In genomic region chr11:33933607-33934006, GRCh38 we compare ENCODE assay signal across 30 cellular contexts. TPM values are rescaled to one million over a fixed set of nuclear protein-coding genes. Genes with fewer than 3 reads are reported as not detected.
DNase-seq lines count a peak whose midpoint lies in the region; ATAC-seq and TF ChIP-seq lines count a peak whose summit lies in the region.
"Had no signal": no experiment of that assay in that cellular context is flagged by ENCODE, and none has a peak within 500 bp of the region (broad histone marks: within the 10 kb centered on the region; RNA-seq: fewer than 3 reads in every experiment).

No MANE protein-coding gene starts in this region.

- H3K36me3 ChIP-seq in BLaER1 treated with 17β-estradiol and CSF1 and Interleukin-3, amounts not matched to agents 10 nM and 100 nM: peaks cover 0 to 7% (median 0%) of the 10 kb centered on the region in 11 experiments; a peak in 3 of 22 replicates
- no peaks in the 10 kb centered on the region for H3K36me3 ChIP-seq in body of pancreas (replicated peaks in 1 of 2; ENCODE audit: insufficient read depth in 1 of 2, low read depth in 2 of 2)
- H3K36me3 ChIP-seq: BE2C, HAP-1, SJCRH30 had no signal

- H3K27me3 ChIP-seq in BLaER1 treated with 17β-estradiol and CSF1 and Interleukin-3, amounts not matched to agents 10 nM and 100 nM: no peaks in the 10 kb centered on the region
- H3K27me3 ChIP-seq in body of pancreas: no peaks in the 10 kb centered on the region
- H3K27me3 ChIP-seq: BE2C, SJCRH30 had no signal

- H3K9me3 Mint-ChIP-seq in progenitor cell of endocrine pancreas (ENCODE audit: low read depth): peaks cover 4% of the 10 kb centered on the region

- peaks cover 48 to 98% (median 92%) of the 10 kb centered on the region in 10 experiments for H3K4me1 ChIP-seq in BLaER1 treated with 17β-estradiol and CSF1 and Interleukin-3, amounts not matched to agents 10 nM and 100 nM
- H3K4me1 ChIP-seq in body of pancreas: peaks cover 3% of the 10 kb centered on the region
- H3K4me1 ChIP-seq: BE2C, HAP-1, SJCRH30 had no signal

- peak overlapping the region in 4 of 11 experiments; percentile 13 to 93 (median 80); a peak in 6 of 22 replicates for H3K9ac ChIP-seq in BLaER1 treated with 17β-estradiol and CSF1 and Interleukin-3, amounts not matched to agents 10 nM and 100 nM
- H3K9ac ChIP-seq: KMS-11 had no signal

- peak in 1 of 4 donors; percentile 22 for DNase-seq in body of pancreas
- peak; percentile 31 for DNase-seq in kidney tubule cell (ENCODE audit: low spot score)
- no peak for DNase-seq in progenitor cell of endocrine pancreas (ENCODE audit: low spot score, unreplicated experiment)
- DNase-seq in islet precursor cell: no peak
- no peak for DNase-seq in NCI-H1694 (lab: John Stamatoyannopoulos, UW)
- no peak for DNase-seq in NK-92 (lab: John Stamatoyannopoulos, UW; ENCODE audit: unreplicated experiment)
- DNase-seq: 8988T; ACHN; BE2C; Calu3; DMS53; HFFc6; IMR-90; MV-4-11; NCI-H1105; NCI-H1436 treated with DMSO at 0.1 percent for 48 hours; NCI-H2029; NCI-H446; NCI-H524 treated with DMSO at 0.1 percent for 48 hours; NCI-H774; NK-92 treated with Interleukin-12 subunit alpha and Interleukin-12 subunit beta, amount 100 ng/mL, for 24 hours; PC-9; SJCRH30 had no signal

- peak overlapping the region in 9 of 11 experiments; percentile 95 to 99 (median 99); a peak in 17 of 22 replicates for H3K27ac ChIP-seq in BLaER1 treated with 17β-estradiol and CSF1 and Interleukin-3, amounts not matched to agents 10 nM and 100 nM
- H3K27ac ChIP-seq in body of pancreas: no peak overlapping the region
- H3K27ac ChIP-seq: KMS-11, PC-9, SJCRH30 had no signal

- H3K4me3 ChIP-seq in BLaER1 treated with 17β-estradiol and CSF1 and Interleukin-3, amounts not matched to agents 10 nM and 100 nM: no peak overlapping the region; a peak in 1 of 20 replicates
- H3K4me3 ChIP-seq in body of pancreas: no peak overlapping the region
- H3K4me3 ChIP-seq: GM12878, GM23338, HAP-1, PC-9, SJCRH30 had no signal

- peaks cover 20% of the 10 kb centered on the region for H3K4me1 Mint-ChIP-seq in progenitor cell of endocrine pancreas (ENCODE audit: low read depth)

- TF ChIP-seq POLR2A in body of pancreas (IDR thresholded peaks at IDR 0.05): no peak

- peaks cover 2% of the 10 kb centered on the region for H3K27me3 Mint-ChIP-seq in progenitor cell of endocrine pancreas

- H3K9me3 ChIP-seq in BLaER1 treated with 17β-estradiol and CSF1 and Interleukin-3, amounts not matched to agents 10 nM and 100 nM (replicated peaks in 1 of 11): peaks cover 10 to 27% (median 23%) of the 10 kb centered on the region in 11 experiments; a peak in 20 of 22 replicates
- peaks cover 0 to 6% (median 0%) of the 10 kb centered on the region in 3 donors for H3K9me3 ChIP-seq in body of pancreas
- H3K9me3 ChIP-seq: BE2C, HAP-1, SJCRH30 had no signal

- H3K27ac Mint-ChIP-seq in progenitor cell of endocrine pancreas: peak overlapping the region; percentile 34
- H3K27ac Mint-ChIP-seq: GM23338, HFFc6 had no signal

- TF ChIP-seq CTCF in body of pancreas (IDR thresholded peaks at IDR 0.05) (no peak), progenitor cell of endocrine pancreas (IDR thresholded peaks at IDR 0.05; ENCODE audit: unreplicated experiment) (no peak)

- intact Hi-C loops in body of pancreas (cut with DNase I): no loop called here

- 50 to 63% methylated on average over 1 of the region's 1 CpG for WGBS in body of pancreas, 2 donors

- H3K4me3 Mint-ChIP-seq in progenitor cell of endocrine pancreas (ENCODE audit: low read depth): no peak overlapping the region
- H3K4me3 Mint-ChIP-seq: GM23338, HFFc6 had no signal

- ATAC-seq in body of pancreas: peak; percentile 65
- ATAC-seq: GM12878, GM23338, Right ventricle myocardium inferior, SK-N-SH treated with all-trans-retinoic acid at 6 μM for 48 hours had no signal

- H3K4me2 ChIP-seq in BLaER1 treated with 17β-estradiol and CSF1 and Interleukin-3, amounts not matched to agents 10 nM and 100 nM: peak overlapping the region in 7 of 11 experiments; percentile 81 to 89 (median 85); a peak in 12 of 22 replicates
- H3K4me2 ChIP-seq: GM23338, KMS-11, PC-9 had no signal

- H3K36me3 Mint-ChIP-seq in progenitor cell of endocrine pancreas (ENCODE audit: insufficient read depth): no peaks in the 10 kb centered on the region

- no peaks in the 10 kb centered on the region for H4K20me1 ChIP-seq in BLaER1 treated with 17β-estradiol and CSF1 and Interleukin-3, amounts not matched to agents 10 nM and 100 nM

RNA-seq across cellular contexts. Expression of gene LMO2, which starts 41.7 kb away (rescaled TPM):
- total RNA-seq in body of pancreas (1 to 10 TPM; 7.3 to 8.0 TPM), progenitor cell of endocrine pancreas (0.36 and 0.55 TPM in 2 replicates)
- total RNA-seq: IMR-90 had no signal

Comparison
In these comparisons a context has a peak if more than half of its experiments do, and no peak if none do; other contexts are left out.
1. H3K27ac ChIP-seq: peak in BLaER1 treated with 17β-estradiol and CSF1 and Interleukin-3, amounts not matched to agents 10 nM and 100 nM (9 of 11); none in body of pancreas (0 of 4).